14 cellular contexts compared by ENCODE assay signal in genomic region chr11:61551630-61552029, GRCh38. TPM values are rescaled to one million over a fixed set of nuclear protein-coding genes. Genes with fewer than 3 reads are reported as not detected.
A peak's percentile ranks its signal among the peaks of the same experiment; 100 is the strongest.
DNase-seq lines count a peak whose midpoint lies in the region; ATAC-seq, FAIRE-seq and TF ChIP-seq lines count a peak whose summit lies in the region.
"Had no signal": no experiment of that assay in that cellular context is flagged by ENCODE, and none has a peak within 500 bp of the region (broad histone marks: within the 10 kb centered on the region; RNA-seq: fewer than 3 reads in every experiment).

No MANE protein-coding gene starts in this region.

- no peak overlapping the region for H3K4ac ChIP-seq in H1 (replicated peaks; ENCODE audit: insufficient read length, low read depth, low read length)

- no peak for ATAC-seq in HG02571 (IDR thresholded peaks at IDR 0.05; ENCODE audit: unreplicated experiment)
- ATAC-seq in activated T-cell treated with anti-CD3 and anti-CD28 coated beads, Interleukin-2, amount 50 U/mL, for 72 hours (replicated peaks in 1 of 2), result no peak
- ATAC-seq: mucosa of descending colon had no signal

- no peak overlapping the region for H3K4me2 ChIP-seq in H1 (ENCODE audit: insufficient read depth in 1 of 2, low read depth in 2 of 2, low read length in 2 of 2)
- H3K4me2 ChIP-seq: KMS-11 had no signal

- no peak overlapping the region for H2BK15ac ChIP-seq in H1 (ENCODE audit: low read length)

- no peak for FAIRE-seq in H1 (lab: Jason Lieb, UNC)

- no peak overlapping the region for H3K4me3 Mint-ChIP-seq in activated T-cell treated with anti-CD3 and anti-CD28 coated beads, Interleukin-2, amount 50 U/mL, for 72 hours
- H3K4me3 Mint-ChIP-seq: endodermal cell had no signal

- no peak overlapping the region for H3K56ac ChIP-seq in H1 (replicated peaks; ENCODE audit: insufficient read length, low read depth, low read length)

- H3K9me3 ChIP-seq in H1 (ENCODE audit: insufficient read depth in 2 of 2, low read depth in 1 of 2, low read length in 1 of 2), result no peaks in the 10 kb centered on the region
- H3K9me3 ChIP-seq: mucosa of descending colon, uterus had no signal

- H3K27me3 Mint-ChIP-seq in activated T-cell treated with anti-CD3 and anti-CD28 coated beads, Interleukin-2, amount 50 U/mL, for 72 hours (ENCODE audit: low read depth), result peaks cover 37% of the 10 kb centered on the region

- H2AFZ ChIP-seq in H1 (ENCODE audit: low read length), result no peak overlapping the region

- no peak overlapping the region for H3K27ac Mint-ChIP-seq in activated T-cell treated with anti-CD3 and anti-CD28 coated beads, Interleukin-2, amount 50 U/mL, for 72 hours
- H3K27ac Mint-ChIP-seq: endodermal cell had no signal

- no peaks in the 10 kb centered on the region for H3K79me1 ChIP-seq in H1 (ENCODE audit: low read depth, low read length)

- peaks cover 7% of the 10 kb centered on the region for H3K4me1 Mint-ChIP-seq in activated T-cell treated with anti-CD3 and anti-CD28 coated beads, Interleukin-2, amount 50 U/mL, for 72 hours (ENCODE audit: low read depth)

- no peak overlapping the region for H3K14ac ChIP-seq in H1 (ENCODE audit: insufficient read length)

- no peak for TF ChIP-seq EP300 in H1 (IDR thresholded peaks at IDR 0.05; ENCODE audit: borderline replicate concordance in 1 of 2, low read depth in 2 of 2, low read length in 2 of 2)

- no peak overlapping the region for H4K5ac ChIP-seq in H1 (ENCODE audit: insufficient read length, low read depth, low read length)

- no peak overlapping the region for H3K9ac ChIP-seq in H1 (replicated peaks in 1 of 4; ENCODE audit: extremely low read depth in 1 of 4, low read depth in 3 of 4, low read length in 3 of 4)
- H3K9ac ChIP-seq: KMS-11 had no signal

- no peaks in the 10 kb centered on the region for H3K36me3 ChIP-seq in H1 (ENCODE audit: control insufficient read depth in 2 of 4, insufficient read depth in 4 of 4, low read length in 3 of 4)
- H3K36me3 ChIP-seq: uterus had no signal

- 83% methylated on average over 12 of the region's 12 CpGs; no CpG with 5 or more reads in 1 of the 2 experiments for WGBS in H1 (ENCODE audit: extremely low coverage in 1 of 2, insufficient coverage in 1 of 2, insufficient read length in 1 of 2, insufficient replicate concordance in 2 of 2, low coverage in 1 of 2, low lambda C conversion rate in 2 of 2, missing lambda C conversion rate in 1 of 2), 2 experiments

- H3K27ac ChIP-seq in H1 (ENCODE audit: low read depth, low read length), result no peak overlapping the region
- H3K27ac ChIP-seq: KMS-11, uterus had no signal

- peak; percentile 47 for DNase-seq in Ammon's horn (ENCODE audit: low spot score)
- peak; percentile 89 to 94 for DNase-seq in NCI-H446 (lab: John Stamatoyannopoulos, UW)
- DNase-seq in H1 (ENCODE audit: low read depth in 1 of 2, low spot score in 2 of 2), result no peak
- peak; percentile 46 for DNase-seq in myocyte (ENCODE audit: low read depth)
- no peak for DNase-seq in SHP77 (lab: John Stamatoyannopoulos, UW)
- DNase-seq in Kasumi-1 (lab: John Stamatoyannopoulos, UW), result no peak
- DNase-seq in activated T-cell treated with anti-CD3 and anti-CD28 coated beads, Interleukin-2, amount 50 U/mL, for 72 hours, result no peak
- DNase-seq: endodermal cell, mucosa of descending colon, T-helper 9 cell, uterus had no signal

- no peak overlapping the region for H3K23ac ChIP-seq in H1 (ENCODE audit: insufficient read length)

- TF ChIP-seq CTCF in H1 (IDR thresholded peaks at IDR 0.05; ENCODE audit: control extremely low read depth in 1 of 3, insufficient read depth in 1 of 3, low read depth in 1 of 3, low read length in 3 of 3), result no peak

- H4K20me1 ChIP-seq in H1 (replicated peaks in 1 of 2; ENCODE audit: control insufficient read depth in 1 of 2, insufficient read depth in 2 of 2, low read length in 2 of 2), result peaks cover 4 to 13% of the 10 kb centered on the region in 2 experiments

- no peak overlapping the region for H2BK20ac ChIP-seq in H1 (ENCODE audit: low read length)

- peaks cover 0 to 21% (median 19%) of the 10 kb centered on the region in 4 experiments; a peak in 6 of 7 replicates for H3K27me3 ChIP-seq in H1 (replicated peaks in 1 of 4; ENCODE audit: control insufficient read depth in 3 of 4, extremely low read depth in 1 of 4, insufficient read depth in 3 of 4, low read length in 3 of 4)
- H3K27me3 ChIP-seq: uterus had no signal

- no peak overlapping the region for H3K4me3 ChIP-seq in H1 (ENCODE audit: extremely low read depth in 1 of 4, insufficient read depth in 2 of 4, low read depth in 3 of 4, low read length in 4 of 4)
- H3K4me3 ChIP-seq: mucosa of descending colon, uterus had no signal

- no peaks in the 10 kb centered on the region for H3K9me3 Mint-ChIP-seq in activated T-cell treated with anti-CD3 and anti-CD28 coated beads, Interleukin-2, amount 50 U/mL, for 72 hours
- H3K9me3 Mint-ChIP-seq: endodermal cell had no signal

- CTCF ChIA-PET in H1 (lab: Charles Lee; ENCODE audit: partially characterized antibody), result interaction anchor here (0.9 to 23.7 kb wide), 9 partner anchors 11 to 116 kb away, joined by 3 to 330 read pairs (median 11); no protein-coding TSS in a partner anchor

- no peak for TF ChIP-seq POLR2A in H1 (IDR thresholded peaks at IDR 0.05; ENCODE audit: control extremely low read depth in 1 of 2, low read depth in 2 of 2, low read length in 2 of 2)

- H2AK5ac ChIP-seq in H1 (ENCODE audit: low read depth, low read length), result no peak overlapping the region

- H2BK5ac ChIP-seq in H1 (ENCODE audit: low read depth, low read length), result no peak overlapping the region; the same call in 1 of the 2 replicates

- H4K91ac ChIP-seq in H1 (replicated peaks; ENCODE audit: insufficient read length, low read length), result no peak overlapping the region

- POLR2A ChIA-PET in H1 (lab: Charles Lee; ENCODE audit: partially characterized antibody), result interaction anchor here (0.9 to 1.3 kb wide), 2 partner anchors 9 to 125 kb away, joined by 3 to 4 read pairs; no protein-coding TSS in a partner anchor

- H3K23me2 ChIP-seq in H1 (ENCODE audit: low read depth, low read length), result peaks cover 9% of the 10 kb centered on the region

- no peak overlapping the region for H2BK120ac ChIP-seq in H1 (replicated peaks; ENCODE audit: low read depth, low read length)

- no peak overlapping the region for H4K8ac ChIP-seq in H1 (ENCODE audit: extremely low read depth, insufficient read depth, low read length)

- no peaks in the 10 kb centered on the region for H3K36me3 Mint-ChIP-seq in activated T-cell treated with anti-CD3 and anti-CD28 coated beads, Interleukin-2, amount 50 U/mL, for 72 hours (ENCODE audit: insufficient read depth in 2 of 2)

- H3K18ac ChIP-seq in H1 (ENCODE audit: extremely low read depth, low read length), result no peak overlapping the region

- H3K79me2 ChIP-seq in H1 (ENCODE audit: control insufficient read depth in 1 of 2, insufficient read depth in 2 of 2, low read length in 2 of 2), result no peaks in the 10 kb centered on the region

- H3K4me1 ChIP-seq in H1 (replicated peaks in 1 of 4; ENCODE audit: control insufficient read depth in 3 of 4, insufficient read depth in 4 of 4, low read length in 3 of 4), result peaks cover 0 to 32% (median 14%) of the 10 kb centered on the region in 4 experiments; a peak in 5 of 7 replicates
- H3K4me1 ChIP-seq: uterus had no signal

- no peak for TF ChIP-seq RAD21 in H1 (IDR thresholded peaks at IDR 0.05 in 1 of 2, conservative IDR thresholded peaks at IDR 0.05 in 1 of 2; ENCODE audit: low read depth in 2 of 2, low read length in 2 of 2)

- H2BK12ac ChIP-seq in H1 (ENCODE audit: low read depth, low read length), result no peak overlapping the region

TF ChIP-seq in H1, 55 proteins besides CTCF, POLR2A, EP300 and RAD21:
- TF ChIP-seq ASH2L (IDR thresholded peaks at IDR 0.05; ENCODE audit: low read length) (no peak), EGR1 (IDR thresholded peaks at IDR 0.05; ENCODE audit: borderline replicate concordance, low read depth, low read length) (peak; percentile 65; the same call in 1 of the 2 replicates), GABPA (IDR thresholded peaks at IDR 0.05; ENCODE audit: borderline replicate concordance, insufficient read depth, low read length) (no peak)

RNA-seq across cellular contexts. Expression of gene SYT7, which starts 29.2 kb away (rescaled TPM):
- 10.5 and 10.6 TPM in 2 replicates for total RNA-seq in H1 (2021; fragmentation: NEBNext Ultra II Directional; extraction: Animal tissue kit (Norgen Biotek cat#: 25700))
- polyA plus RNA-seq in H1 (2011; rRNA removed), result 9.6 and 14.4 TPM in 2 replicates
- 9.2 TPM for polyA plus RNA-seq in H1 (2011; cell fraction: cytosol; rRNA removed)
- polyA plus RNA-seq in H1 (2011; cell fraction: nucleus; rRNA removed), result 23.5 TPM
- polyA plus RNA-seq in H1 (2012, experiment 1 of 2), result 9.2 to 16.6 TPM (median 13.7 TPM) in 4 replicates
- 7.6 TPM for polyA plus RNA-seq in H1 (2012, experiment 2 of 2)
- polyA plus RNA-seq in H1 (2013, experiment 1 of 2), result 10.6 TPM
- polyA plus RNA-seq in H1 (2013, experiment 2 of 2), result 10.5 TPM
- 5.7 and 8.6 TPM in 2 replicates for polyA minus RNA-seq in H1 (2011; rRNA and poly(A)+ RNA removed)
- polyA minus RNA-seq in H1 (2011; cell fraction: cytosol; rRNA and poly(A)+ RNA removed), result 8.2 TPM
- polyA minus RNA-seq in H1 (2011; cell fraction: nucleus; rRNA and poly(A)+ RNA removed), result 6.4 TPM
- 6.0 and 13.9 TPM in 2 replicates for total RNA-seq in myocyte
- polyA plus RNA-seq in myocyte (2012), result 1.6 TPM
- not detected for total RNA-seq in activated T-cell treated with anti-CD3 and anti-CD28 coated beads, Interleukin-2, amount 50 U/mL, for 72 hours

RNA-seq across cellular contexts. Expression of gene LRRC10B, which starts 43.1 kb away (rescaled TPM):
- total RNA-seq in H1 (2021; fragmentation: NEBNext Ultra II Directional; extraction: Animal tissue kit (Norgen Biotek cat#: 25700)), result 0.47 and 0.61 TPM in 2 replicates
- polyA plus RNA-seq in H1 (2011; rRNA removed), result 0.71 and 1.1 TPM in 2 replicates
- 0.58 TPM for polyA plus RNA-seq in H1 (2011; cell fraction: cytosol; rRNA removed)
- 1.1 TPM for polyA plus RNA-seq in H1 (2011; cell fraction: nucleus; rRNA removed)
- 0.15 to 0.57 TPM (median 0.38 TPM) in 4 replicates for polyA plus RNA-seq in H1 (2012, experiment 1 of 2)
- 0.66 TPM for polyA plus RNA-seq in H1 (2012, experiment 2 of 2)
- 0.51 TPM for polyA plus RNA-seq in H1 (2013, experiment 1 of 2)
- polyA plus RNA-seq in H1 (2013, experiment 2 of 2), result 0.53 TPM
- polyA minus RNA-seq in H1 (2011; rRNA and poly(A)+ RNA removed), result 0.27 and 0.79 TPM in 2 replicates
- polyA minus RNA-seq in H1 (2011; cell fraction: cytosol; rRNA and poly(A)+ RNA removed), result not detected
- 1.2 TPM for polyA minus RNA-seq in H1 (2011; cell fraction: nucleus; rRNA and poly(A)+ RNA removed)
- not detected in 2 replicates for total RNA-seq in myocyte
- not detected for polyA plus RNA-seq in myocyte (2012)
- total RNA-seq in activated T-cell treated with anti-CD3 and anti-CD28 coated beads, Interleukin-2, amount 50 U/mL, for 72 hours, result not detected
- total RNA-seq: activated CD8-positive, alpha-beta memory T cell treated with anti-CD3 and anti-CD28 coated beads for 36 hours had no signal

Comparison
In these comparisons a context has a peak if more than half of its experiments do, and no peak if none do; other contexts are left out.
1. DNase-seq: peak in Ammon's horn (single experiment), NCI-H446 (2 of 2) and myocyte (single experiment); none in H1 (0 of 2), SHP77 (0 of 2), Kasumi-1 (0 of 2) and activated T-cell treated with anti-CD3 and anti-CD28 coated beads, Interleukin-2, amount 50 U/mL, for 72 hours (0 of 2).